28 cellular contexts compared by ENCODE assay signal in the genomic region with DNA sequence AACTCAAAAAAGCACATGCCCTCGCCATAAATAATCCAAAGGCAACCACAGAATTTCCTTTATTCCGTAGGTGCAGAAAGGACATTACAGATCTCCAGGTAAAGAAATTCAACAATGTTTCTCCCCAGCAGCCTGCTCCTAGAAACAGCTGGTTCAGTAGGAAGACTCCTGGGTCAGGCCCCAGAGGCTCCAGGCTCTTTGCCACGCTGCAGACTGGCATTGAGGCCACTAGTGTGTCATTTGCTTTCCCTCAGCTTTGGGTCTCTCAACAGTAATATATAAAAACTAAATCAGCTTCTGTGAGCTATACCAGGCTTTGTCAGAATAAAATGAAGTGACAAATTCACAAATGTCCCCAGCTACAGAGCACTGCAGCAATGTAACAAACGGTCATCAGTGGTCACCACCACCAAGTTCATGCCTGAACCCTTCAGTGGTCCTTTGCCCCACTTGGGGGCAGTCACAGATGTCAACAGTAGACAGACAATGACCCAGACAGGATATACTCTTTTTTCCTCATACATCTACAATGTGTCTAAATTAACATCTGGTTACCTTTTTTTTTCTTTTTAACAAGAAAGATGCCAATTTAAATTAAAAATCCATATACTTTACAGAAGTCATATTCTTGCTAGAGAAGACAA.
"Had no signal": no experiment of that assay in that cellular context is flagged by ENCODE, and none has a peak within 500 bp of the region (broad histone marks: within the 10 kb centered on the region; RNA-seq: fewer than 3 reads in every experiment).

No MANE protein-coding gene starts in this region.

- H3K4me1 ChIP-seq: ascending aorta, prostate gland, tibial nerve had no signal

- ATAC-seq: esophagus mucosa, left lobe of liver, WTC11 had no signal

- H3K27me3 Mint-ChIP-seq: activated CD4-positive, alpha-beta memory T cell treated with anti-CD3 and anti-CD28 coated beads, Interleukin-2, amount 10 ng/mL, durations not matched to agents 7 days and 5 days; activated CD4-positive, alpha-beta T cell treated with anti-CD3 and anti-CD28 coated beads, Interleukin-2, amount 10 ng/mL, durations not matched to agents 7 days and 5 days; activated naive CD4-positive, alpha-beta T cell treated with anti-CD3 and anti-CD28 coated beads, Interleukin-2, amount 10 ng/mL, durations not matched to agents 7 days and 5 days; activated naive CD8-positive, alpha-beta T cell treated with anti-CD3 and anti-CD28 coated beads, Interleukin-2, amount 10 ng/mL, durations not matched to agents 7 days and 5 days; activated T-cell treated with anti-CD3 and anti-CD28 coated beads, Interleukin-2, amount 50 U/mL, for 24 hours; naive B cell had no signal

- H3K4me3 Mint-ChIP-seq: activated CD4-positive, alpha-beta memory T cell treated with anti-CD3 and anti-CD28 coated beads, Interleukin-2, amount 10 ng/mL, durations not matched to agents 7 days and 5 days; activated CD4-positive, alpha-beta T cell treated with anti-CD3 and anti-CD28 coated beads, Interleukin-2, amount 10 ng/mL, durations not matched to agents 7 days and 5 days; activated naive CD4-positive, alpha-beta T cell treated with anti-CD3 and anti-CD28 coated beads, Interleukin-2, amount 10 ng/mL, durations not matched to agents 7 days and 5 days; activated naive CD8-positive, alpha-beta T cell treated with anti-CD3 and anti-CD28 coated beads, Interleukin-2, amount 10 ng/mL, durations not matched to agents 7 days and 5 days; activated T-cell treated with anti-CD3 and anti-CD28 coated beads, Interleukin-2, amount 50 U/mL, for 24 hours; brain; WTC11 had no signal

- H3K27ac Mint-ChIP-seq: activated CD4-positive, alpha-beta memory T cell treated with anti-CD3 and anti-CD28 coated beads, Interleukin-2, amount 10 ng/mL, durations not matched to agents 7 days and 5 days; activated CD4-positive, alpha-beta T cell treated with anti-CD3 and anti-CD28 coated beads, Interleukin-2, amount 10 ng/mL, durations not matched to agents 7 days and 5 days; activated naive CD4-positive, alpha-beta T cell treated with anti-CD3 and anti-CD28 coated beads, Interleukin-2, amount 10 ng/mL, durations not matched to agents 7 days and 5 days; activated naive CD8-positive, alpha-beta T cell treated with anti-CD3 and anti-CD28 coated beads, Interleukin-2, amount 10 ng/mL, durations not matched to agents 7 days and 5 days; activated T-cell treated with anti-CD3 and anti-CD28 coated beads, Interleukin-2, amount 50 U/mL, for 24 hours had no signal

- H3K27me3 ChIP-seq: ascending aorta, cardiac muscle cell, heart right ventricle, ovary, tibial nerve had no signal

- H3K4me3 ChIP-seq: ascending aorta, cardiac muscle cell, coronary artery, heart right ventricle, lung, ovary, prostate gland, smooth muscle cell, tibial nerve had no signal

- H3K36me3 Mint-ChIP-seq: activated naive CD4-positive, alpha-beta T cell treated with anti-CD3 and anti-CD28 coated beads, Interleukin-2, amount 10 ng/mL, durations not matched to agents 7 days and 5 days; brain had no signal

- H3K4me1 Mint-ChIP-seq: activated CD4-positive, alpha-beta memory T cell treated with anti-CD3 and anti-CD28 coated beads, Interleukin-2, amount 10 ng/mL, durations not matched to agents 7 days and 5 days; activated CD4-positive, alpha-beta T cell treated with anti-CD3 and anti-CD28 coated beads, Interleukin-2, amount 10 ng/mL, durations not matched to agents 7 days and 5 days; activated naive CD4-positive, alpha-beta T cell treated with anti-CD3 and anti-CD28 coated beads, Interleukin-2, amount 10 ng/mL, durations not matched to agents 7 days and 5 days had no signal

- H3K4me2 ChIP-seq: smooth muscle cell had no signal

- H3K9me3 Mint-ChIP-seq: activated CD4-positive, alpha-beta memory T cell treated with anti-CD3 and anti-CD28 coated beads, Interleukin-2, amount 10 ng/mL, durations not matched to agents 7 days and 5 days; activated CD4-positive, alpha-beta T cell treated with anti-CD3 and anti-CD28 coated beads, Interleukin-2, amount 10 ng/mL, durations not matched to agents 7 days and 5 days; activated naive CD4-positive, alpha-beta T cell treated with anti-CD3 and anti-CD28 coated beads, Interleukin-2, amount 10 ng/mL, durations not matched to agents 7 days and 5 days; activated naive CD8-positive, alpha-beta T cell treated with anti-CD3 and anti-CD28 coated beads, Interleukin-2, amount 10 ng/mL, durations not matched to agents 7 days and 5 days; activated T-cell treated with anti-CD3 and anti-CD28 coated beads, Interleukin-2, amount 50 U/mL, for 24 hours; brain; naive B cell; WTC11 had no signal

- H3K36me3 ChIP-seq: ascending aorta, cardiac muscle cell, heart right ventricle, ovary, prostate gland, tibial nerve had no signal

- H3K9me3 ChIP-seq: ascending aorta, heart right ventricle, ovary, prostate gland, tibial nerve had no signal

- DNase-seq: activated CD4-positive, alpha-beta memory T cell treated with anti-CD3 and anti-CD28 coated beads, Interleukin-2, amount 10 ng/mL, durations not matched to agents 7 days and 5 days; activated CD4-positive, alpha-beta T cell treated with anti-CD3 and anti-CD28 coated beads for 1 hour; activated CD4-positive, alpha-beta T cell treated with anti-CD3 and anti-CD28 coated beads, Interleukin-2, amount 10 ng/mL, durations not matched to agents 7 days and 5 days; activated CD8-positive, alpha-beta memory T cell treated with anti-CD3 and anti-CD28 coated beads, Interleukin-2, amount 50 U/mL, for 48 hours; activated gamma-delta T cell; activated naive CD4-positive, alpha-beta T cell treated with anti-CD3 and anti-CD28 coated beads, Interleukin-2, amount 10 ng/mL, durations not matched to agents 7 days and 5 days; activated naive CD8-positive, alpha-beta T cell treated with anti-CD3 and anti-CD28 coated beads, Interleukin-2, amount 10 ng/mL, durations not matched to agents 7 days and 5 days; activated T-cell treated with anti-CD3 and anti-CD28 coated beads, Interleukin-2, amount 50 U/mL, for 24 hours; cerebellar nuclear complex; foreskin fibroblast; heart right ventricle; naive B cell; ovary; retina; stimulated activated CD4-positive, alpha-beta T cell treated with anti-CD3 and anti-CD28 coated beads, Interleukin-1b, Interleukin-23, amount 100 ng/mL, for 48 hours; stimulated activated naive CD4-positive, alpha-beta T cell treated with Interleukin-2 at 50 U/mL for 16 hours; T-helper 2 cell had no signal

- H3K27ac ChIP-seq: ascending aorta, cardiac muscle cell, coronary artery, heart right ventricle, ovary, prostate gland, tibial nerve had no signal
